ENCODE assay signal across 15 cellular contexts in genomic region chr7:51308738-51309102, GRCh38. TPM values are rescaled to one million over a fixed set of nuclear protein-coding genes. Genes with fewer than 3 reads are reported as not detected.
A peak's percentile ranks its signal among the peaks of the same experiment; 100 is the strongest.
DNase-seq lines count a peak whose midpoint lies in the region; ATAC-seq and TF ChIP-seq lines count a peak whose summit lies in the region.
"Had no signal": no experiment of that assay in that cellular context is flagged by ENCODE, and none has a peak within 500 bp of the region (broad histone marks: within the 10 kb centered on the region; RNA-seq: fewer than 3 reads in every experiment).

No MANE protein-coding gene starts in this region.

- H3K9ac ChIP-seq in neuronal stem cell (ENCODE audit: low read depth, low read length, poor library complexity) = peak overlapping the region; percentile 32

- H3K27ac ChIP-seq in CD8-positive, alpha-beta T cell (ENCODE audit: low read depth, low read length) = no peak overlapping the region
- H3K27ac ChIP-seq in angular gyrus (ENCODE audit: low read depth, low read length) (peak overlapping the region; percentile 92), gastroesophageal sphincter (peak overlapping the region in 3 of 4 donors; percentile 1 to 67 (median 63)), neuronal stem cell (replicated peaks; ENCODE audit: low read length) (no peak overlapping the region)

- no peak overlapping the region for H3K4me3 Mint-ChIP-seq in CD8-positive, alpha-beta T cell
- H3K4me3 Mint-ChIP-seq in activated naive CD4-positive, alpha-beta T cell treated with anti-CD3 and anti-CD28 coated beads, Interleukin-2, amount 10 ng/mL, durations not matched to agents 7 days and 5 days = no peak overlapping the region
- H3K4me3 Mint-ChIP-seq in activated T-helper 2 cell treated with anti-CD3 and anti-CD28 coated beads, Interferon-gamma antibody, Interleukin-2, Interleukin-4, amounts not matched to agents 10 μg/mL and 5 μg/mL and 100 μg/mL, durations not matched to agents 14 hours and 24 hours and 36 hours (ENCODE audit: low read depth) = no peak overlapping the region
- H3K4me3 Mint-ChIP-seq: CD4-positive, alpha-beta T cell had no signal

- intact Hi-C loops in CD8-positive, alpha-beta T cell (cut with DNase I, micrococcal nuclease) = no loop called here
- intact Hi-C loops in activated T-helper 2 cell treated with anti-CD3 and anti-CD28 coated beads, Interferon-gamma antibody, Interleukin-2, Interleukin-4, amounts not matched to agents 10 μg/mL and 5 μg/mL and 100 μg/mL, durations not matched to agents 14 hours and 24 hours and 36 hours (cut with micrococcal nuclease) = no loop called here

- peak overlapping the region; percentile 58 for H3K18ac ChIP-seq in neuronal stem cell (ENCODE audit: low read length)

- H2BK120ac ChIP-seq in neuronal stem cell (ENCODE audit: low read depth, low read length) = no peak overlapping the region

- DNase-seq in CD8-positive, alpha-beta T cell = no peak
- DNase-seq in neuronal stem cell (ENCODE audit: low spot score) = no peak
- DNase-seq in activated naive CD4-positive, alpha-beta T cell treated with anti-CD3 and anti-CD28 coated beads, Interleukin-2, amount 10 ng/mL, durations not matched to agents 7 days and 5 days = no peak
- no peak for DNase-seq in NCI-H2107 treated with DMSO at 0.1 percent for 48 hours (lab: John Stamatoyannopoulos, UW; ENCODE audit: unreplicated experiment)
- no peak for DNase-seq in activated T-helper 2 cell treated with anti-CD3 and anti-CD28 coated beads, Interferon-gamma antibody, Interleukin-2, Interleukin-4, amounts not matched to agents 10 μg/mL and 5 μg/mL and 100 μg/mL, durations not matched to agents 14 hours and 24 hours and 36 hours (ENCODE audit: low spot score)
- DNase-seq: 8988T; BE2C; CD4-positive, alpha-beta T cell; KG1; NCI-H1048; NCI-H2081 treated with DMSO at 0.1 percent for 48 hours; NCI-H2227 treated with DMSO at 0.1 percent for 48 hours had no signal

- H3K79me1 ChIP-seq in neuronal stem cell (ENCODE audit: low read depth, low read length) = no peaks in the 10 kb centered on the region

- H3K9me3 ChIP-seq in CD8-positive, alpha-beta T cell (ENCODE audit: low read length) = no peaks in the 10 kb centered on the region
- H3K9me3 ChIP-seq in gastroesophageal sphincter (no peaks in the 10 kb centered on the region), neuronal stem cell (replicated peaks in 1 of 2; ENCODE audit: control insufficient read depth in 2 of 2, insufficient read depth in 1 of 2, low read depth in 1 of 2, low read length in 2 of 2) (no peaks in the 10 kb centered on the region)
- H3K9me3 ChIP-seq: BE2C had no signal

- H3K4me1 ChIP-seq in CD8-positive, alpha-beta T cell (ENCODE audit: insufficient read depth, low read length) = no peaks in the 10 kb centered on the region
- H3K4me1 ChIP-seq in gastroesophageal sphincter (peaks cover 0 to 83% (median 0%) of the 10 kb centered on the region in 3 donors), neuronal stem cell (ENCODE audit: control insufficient read depth in 2 of 2, insufficient read depth in 1 of 2, low read depth in 1 of 2, low read length in 2 of 2) (peaks cover 0 to 3% of the 10 kb centered on the region in 2 donors)
- H3K4me1 ChIP-seq: BE2C had no signal

- 49 to 60% methylated on average over 1 to 5 of the region's 6 CpGs for WGBS in gastroesophageal sphincter (ENCODE audit: low coverage in 1 of 2), 2 donors
- WGBS in neuronal stem cell (ENCODE audit: extremely low coverage in 2 of 2, insufficient read length in 2 of 2, insufficient replicate concordance in 1 of 2), 2 donors = no CpG with 5 or more reads among the region's 6 CpGs

- H3K36me3 Mint-ChIP-seq in CD8-positive, alpha-beta T cell = no peaks in the 10 kb centered on the region
- H3K36me3 Mint-ChIP-seq in activated naive CD4-positive, alpha-beta T cell treated with anti-CD3 and anti-CD28 coated beads, Interleukin-2, amount 10 ng/mL, durations not matched to agents 7 days and 5 days = no peaks in the 10 kb centered on the region
- no peaks in the 10 kb centered on the region for H3K36me3 Mint-ChIP-seq in activated T-helper 2 cell treated with anti-CD3 and anti-CD28 coated beads, Interferon-gamma antibody, Interleukin-2, Interleukin-4, amounts not matched to agents 10 μg/mL and 5 μg/mL and 100 μg/mL, durations not matched to agents 14 hours and 24 hours and 36 hours (ENCODE audit: low read depth)

- no peaks in the 10 kb centered on the region for H3K9me3 Mint-ChIP-seq in CD8-positive, alpha-beta T cell
- H3K9me3 Mint-ChIP-seq in activated naive CD4-positive, alpha-beta T cell treated with anti-CD3 and anti-CD28 coated beads, Interleukin-2, amount 10 ng/mL, durations not matched to agents 7 days and 5 days = no peaks in the 10 kb centered on the region
- no peaks in the 10 kb centered on the region for H3K9me3 Mint-ChIP-seq in activated T-helper 2 cell treated with anti-CD3 and anti-CD28 coated beads, Interferon-gamma antibody, Interleukin-2, Interleukin-4, amounts not matched to agents 10 μg/mL and 5 μg/mL and 100 μg/mL, durations not matched to agents 14 hours and 24 hours and 36 hours
- H3K9me3 Mint-ChIP-seq: CD4-positive, alpha-beta T cell had no signal

- TF ChIP-seq CTCF in CD8-positive, alpha-beta T cell (IDR thresholded peaks at IDR 0.05) = no peak
- TF ChIP-seq CTCF in gastroesophageal sphincter (IDR thresholded peaks at IDR 0.05) = no peak

- no peak overlapping the region for H3K14ac ChIP-seq in neuronal stem cell (ENCODE audit: low read length)

- H4K8ac ChIP-seq in neuronal stem cell (ENCODE audit: low read depth, low read length) = no peak overlapping the region

- CTCF ChIA-PET in CD8-positive, alpha-beta T cell (lab: Charles Lee) = no interaction called here
- CTCF ChIA-PET in activated naive CD4-positive, alpha-beta T cell treated with anti-CD3 and anti-CD28 coated beads, Interleukin-2, amount 10 ng/mL, durations not matched to agents 7 days and 5 days (lab: Charles Lee) = no interaction called here

- H2BK15ac ChIP-seq in neuronal stem cell (ENCODE audit: low read length) = no peak overlapping the region

- H3K36me3 ChIP-seq in CD8-positive, alpha-beta T cell (ENCODE audit: insufficient read depth, low read length) = no peaks in the 10 kb centered on the region
- H3K36me3 ChIP-seq in gastroesophageal sphincter = no peaks in the 10 kb centered on the region
- H3K36me3 ChIP-seq in neuronal stem cell (replicated peaks in 1 of 2; ENCODE audit: control insufficient read depth in 2 of 2, insufficient read depth in 2 of 2, low read length in 2 of 2) = no peaks in the 10 kb centered on the region
- H3K36me3 ChIP-seq: BE2C had no signal

- no peak overlapping the region for H3K4ac ChIP-seq in neuronal stem cell (ENCODE audit: low read length)

- no peaks in the 10 kb centered on the region for H3K27me3 ChIP-seq in CD8-positive, alpha-beta T cell (ENCODE audit: insufficient read depth, low read length)
- no peaks in the 10 kb centered on the region for H3K27me3 ChIP-seq in gastroesophageal sphincter
- peaks cover 0 to 16% (median 2%) of the 10 kb centered on the region in 3 experiments for H3K27me3 ChIP-seq in neuronal stem cell (ENCODE audit: control insufficient read depth in 3 of 3, insufficient read depth in 3 of 3, low read depth in 1 of 3, low read length in 3 of 3)

- H2BK5ac ChIP-seq in neuronal stem cell (ENCODE audit: low read length) = no peak overlapping the region

- no peak overlapping the region for H2AK5ac ChIP-seq in neuronal stem cell (ENCODE audit: low read depth, low read length)

- peaks cover 6% of the 10 kb centered on the region for H3K27me3 Mint-ChIP-seq in CD8-positive, alpha-beta T cell (ENCODE audit: low read depth)
- H3K27me3 Mint-ChIP-seq in activated naive CD4-positive, alpha-beta T cell treated with anti-CD3 and anti-CD28 coated beads, Interleukin-2, amount 10 ng/mL, durations not matched to agents 7 days and 5 days = peaks cover 6% of the 10 kb centered on the region
- H3K27me3 Mint-ChIP-seq in activated T-helper 2 cell treated with anti-CD3 and anti-CD28 coated beads, Interferon-gamma antibody, Interleukin-2, Interleukin-4, amounts not matched to agents 10 μg/mL and 5 μg/mL and 100 μg/mL, durations not matched to agents 14 hours and 24 hours and 36 hours (ENCODE audit: low read depth) = peaks cover 10% of the 10 kb centered on the region

- POLR2A ChIA-PET in CD8-positive, alpha-beta T cell (lab: Charles Lee) = no interaction called here

- H3K27ac Mint-ChIP-seq in CD8-positive, alpha-beta T cell = no peak overlapping the region
- H3K27ac Mint-ChIP-seq in activated naive CD4-positive, alpha-beta T cell treated with anti-CD3 and anti-CD28 coated beads, Interleukin-2, amount 10 ng/mL, durations not matched to agents 7 days and 5 days = no peak overlapping the region
- H3K27ac Mint-ChIP-seq in activated T-helper 2 cell treated with anti-CD3 and anti-CD28 coated beads, Interferon-gamma antibody, Interleukin-2, Interleukin-4, amounts not matched to agents 10 μg/mL and 5 μg/mL and 100 μg/mL, durations not matched to agents 14 hours and 24 hours and 36 hours = no peak overlapping the region
- H3K27ac Mint-ChIP-seq: CD4-positive, alpha-beta T cell had no signal

- H2BK12ac ChIP-seq in neuronal stem cell (ENCODE audit: low read length) = no peak overlapping the region

- no peak overlapping the region for H4K91ac ChIP-seq in neuronal stem cell (ENCODE audit: low read depth, low read length, poor library complexity)

- H3K4me1 Mint-ChIP-seq in CD8-positive, alpha-beta T cell (ENCODE audit: low read depth) = no peaks in the 10 kb centered on the region
- H3K4me1 Mint-ChIP-seq in activated naive CD4-positive, alpha-beta T cell treated with anti-CD3 and anti-CD28 coated beads, Interleukin-2, amount 10 ng/mL, durations not matched to agents 7 days and 5 days = no peaks in the 10 kb centered on the region
- no peaks in the 10 kb centered on the region for H3K4me1 Mint-ChIP-seq in activated T-helper 2 cell treated with anti-CD3 and anti-CD28 coated beads, Interferon-gamma antibody, Interleukin-2, Interleukin-4, amounts not matched to agents 10 μg/mL and 5 μg/mL and 100 μg/mL, durations not matched to agents 14 hours and 24 hours and 36 hours (ENCODE audit: low read depth)

- no peak overlapping the region for H3K23ac ChIP-seq in neuronal stem cell (ENCODE audit: low read depth, low read length, poor library complexity)

- H3K4me2 ChIP-seq in neuronal stem cell (ENCODE audit: insufficient read depth, low read length, poor library complexity, severe bottlenecking) = no peak overlapping the region

- H3K4me3 ChIP-seq in CD8-positive, alpha-beta T cell (ENCODE audit: low read depth, low read length) = no peak overlapping the region
- no peak overlapping the region for H3K4me3 ChIP-seq in gastroesophageal sphincter
- H3K4me3 ChIP-seq in neuronal stem cell (ENCODE audit: low read length in 2 of 2) = no peak overlapping the region

- no peak for TF ChIP-seq POLR2A in gastroesophageal sphincter (IDR thresholded peaks at IDR 0.05)

- no peak overlapping the region for H2AFZ ChIP-seq in neuronal stem cell (ENCODE audit: low read length)

- TF ChIP-seq EP300 in gastroesophageal sphincter (IDR thresholded peaks at IDR 0.05) = no peak

- peak; percentile 29 for ATAC-seq in CD8-positive, alpha-beta T cell
- no peak for ATAC-seq in gastroesophageal sphincter
- no peak for ATAC-seq in GM18907 (IDR thresholded peaks at IDR 0.05; ENCODE audit: unreplicated experiment)

RNA-seq across cellular contexts. Expression of gene COBL, which starts 7.9 kb away (rescaled TPM):
- under 1 TPM; 0.19 to 0.30 TPM for total RNA-seq in CD8-positive, alpha-beta T cell
- 10 to 100 TPM; 17.2 to 59.7 (median 31.0) TPM for total RNA-seq in gastroesophageal sphincter
- polyA plus RNA-seq in neuronal stem cell (2013, experiment 1 of 2) = 1.5 TPM
- polyA plus RNA-seq in neuronal stem cell (2013, experiment 2 of 2) = 1.5 TPM
- not detected in 2 replicates for total RNA-seq in activated T-helper 2 cell treated with anti-CD3 and anti-CD28 coated beads, Interferon-gamma antibody, Interleukin-2, Interleukin-4, amounts not matched to agents 10 μg/mL and 5 μg/mL and 100 μg/mL, durations not matched to agents 14 hours and 24 hours and 36 hours
- total RNA-seq: CD4-positive, alpha-beta T cell had no signal

Comparison
In these comparisons a context has a peak if more than half of its experiments do, and no peak if none do; other contexts are left out.
1. H3K27ac ChIP-seq: peak in angular gyrus (single experiment) and gastroesophageal sphincter (3 of 4); none in CD8-positive, alpha-beta T cell (single experiment) and neuronal stem cell (single experiment).
2. RNA of gene COBL, which starts 7.9 kb away (total RNA-seq): 17.2 to 59.7 TPM in gastroesophageal sphincter; 0.19 to 0.30 TPM in CD8-positive, alpha-beta T cell and not detected in activated T-helper 2 cell treated with anti-CD3 and anti-CD28 coated beads, Interferon-gamma antibody, Interleukin-2, Interleukin-4, amounts not matched to agents 10 μg/mL and 5 μg/mL and 100 μg/mL, durations not matched to agents 14 hours and 24 hours and 36 hours; every median in the first group is over 10 times any median in the second.